In genomic region chr1:203523667-203524066, GRCh38 we compare ENCODE assay signal across 21 cellular contexts. TPM values are rescaled to one million over a fixed set of nuclear protein-coding genes. Genes with fewer than 3 reads are reported as not detected.
DNase-seq lines count a peak whose midpoint lies in the region; ATAC-seq and TF ChIP-seq lines count a peak whose summit lies in the region.
"Had no signal": no experiment of that assay in that cellular context is flagged by ENCODE, and none has a peak within 500 bp of the region (broad histone marks: within the 10 kb centered on the region; RNA-seq: fewer than 3 reads in every experiment).

No MANE protein-coding gene starts in this region.

- no peak for TF ChIP-seq POLR2A in stomach (IDR thresholded peaks at IDR 0.05)

- TF ChIP-seq CTCF in stomach (IDR thresholded peaks at IDR 0.05) = no peak

- peak overlapping the region in 3 of 5 donors; percentile 4 to 65 (median 55) for H3K27ac ChIP-seq in stomach
- H3K27ac ChIP-seq: 22Rv1 had no signal

- no peaks in the 10 kb centered on the region for H3K36me3 ChIP-seq in stomach
- H3K36me3 ChIP-seq: MG63 had no signal

- intact Hi-C loops in cardiac septum (cut with DNase I) = no loop called here
- intact Hi-C loops in left cardiac atrium (cut with DNase I) = no loop called here
- intact Hi-C loops in stomach (cut with DNase I; ENCODE audit: low total_unique reads) = no loop called here

- no peak for TF ChIP-seq EP300 in stomach (IDR thresholded peaks at IDR 0.05)

- no peaks in the 10 kb centered on the region for H3K27me3 ChIP-seq in stomach
- H3K27me3 ChIP-seq: MG63 had no signal

- H3K4me3 ChIP-seq in stomach = no peak overlapping the region
- H3K4me3 ChIP-seq: MG63 had no signal

- DNase-seq in cardiac septum (ENCODE audit: low spot score) (peak; percentile 47), left cardiac atrium (no peak), fibroblast of peridontal ligament (ENCODE audit: extremely low read depth) (peak; percentile 22), stomach (no peak), pons (ENCODE audit: low spot score) (no peak)
- DNase-seq: ACHN; C1 segment of cervical spinal cord; CD8-positive, alpha-beta T cell; DND-41; MG63; NCI-H1048; NCI-H1417 treated with DMSO at 0.1 percent for 48 hours; NCI-H187; NCI-H446 treated with DMSO at 0.1 percent for 48 hours; NCI-H526 treated with DMSO at 0.1 percent for 48 hours had no signal

- WGBS in stomach, 5 donors = 87 to 95% (median 92%) methylated on average over 6 of the region's 6 CpGs

- H3K9me3 ChIP-seq in stomach = no peaks in the 10 kb centered on the region
- H3K9me3 ChIP-seq: MG63 had no signal

- no peak for ATAC-seq in left cardiac atrium
- ATAC-seq in GM18502 (IDR thresholded peaks at IDR 0.05; ENCODE audit: poor library complexity, unreplicated experiment) = no peak
- ATAC-seq in HG03280 (IDR thresholded peaks at IDR 0.05; ENCODE audit: unreplicated experiment) = no peak
- no peak for ATAC-seq in HG03039 (IDR thresholded peaks at IDR 0.05; ENCODE audit: unreplicated experiment)
- ATAC-seq: CD8-positive, alpha-beta T cell had no signal

- H3K4me1 ChIP-seq in stomach = peaks cover 12 to 77% (median 36%) of the 10 kb centered on the region in 4 donors

RNA-seq across cellular contexts. Expression of gene OPTC, which starts 29.7 kb away (rescaled TPM):
- total RNA-seq in cardiac septum = not detected
- total RNA-seq in left cardiac atrium = not detected
- total RNA-seq in stomach = not detected
- not detected for polyA plus RNA-seq in stomach
- total RNA-seq: CD8-positive, alpha-beta T cell; LHCN-M2; Right ventricle myocardium inferior had no signal

RNA-seq across cellular contexts. Expression of gene PRELP, which starts 48.1 kb away (rescaled TPM):
- total RNA-seq in cardiac septum = 49.7 TPM
- 10 to 100 TPM; 47.4 to 71.7 TPM for total RNA-seq in left cardiac atrium
- 10 to 100 TPM in 3 of 5 donors, 1 to 10 TPM in 2; 1.1 to 29.8 (median 10.7) TPM for total RNA-seq in stomach
- polyA plus RNA-seq in stomach = 10 to 100 TPM in 1 of 3 donors, 1 to 10 TPM in 2; 2.2 to 29.5 (median 3.2) TPM
- total RNA-seq: CD8-positive, alpha-beta T cell had no signal

Comparison
In these comparisons a context has a peak if more than half of its experiments do, and no peak if none do; other contexts are left out.
1. DNase-seq: peak in cardiac septum (single experiment) and fibroblast of peridontal ligament (single experiment); none in left cardiac atrium (single experiment), stomach (single experiment) and pons (single experiment).